ENCODE assay signal across 7 cellular contexts in genomic region chr11:113401718-113402117, GRCh38. TPM values are rescaled to one million over a fixed set of nuclear protein-coding genes. Genes with fewer than 3 reads are reported as not detected.
DNase-seq lines count a peak whose midpoint lies in the region; ATAC-seq, FAIRE-seq and TF ChIP-seq lines count a peak whose summit lies in the region.

No MANE protein-coding gene starts in this region.

- H3K36me3 ChIP-seq in Peyer's patch, result no peaks in the 10 kb centered on the region
- H3K36me3 ChIP-seq in tibial artery, result peaks cover 0 to 9% (median 0%) of the 10 kb centered on the region in 3 donors

- FAIRE-seq in D721Med (lab: Jason Lieb, UNC), result no peak

- peak; percentile 97 for DNase-seq in LHCN-M2 (ENCODE audit: low read depth)
- peak in 2 of 3 donors; percentile 61 to 71 for DNase-seq in Peyer's patch
- peak; percentile 80 for DNase-seq in Right ventricle myocardium inferior (ENCODE audit: missing footprints)
- peak; percentile 37 to 70 for DNase-seq in tibial artery
- DNase-seq in D721Med (ENCODE audit: insufficient read length, low spot score), result no peak
- no peak for DNase-seq in activated CD4-positive, CD25-positive, alpha-beta regulatory T cell treated with anti-CD3 and anti-CD28 coated beads, Interleukin-2, amount 50 U/mL, for 72 hours

- TF ChIP-seq POLR2A in Peyer's patch (IDR thresholded peaks at IDR 0.05), result no peak

- intact Hi-C loops in Right ventricle myocardium inferior (cut with DNase I), result no loop called here
- intact Hi-C loops in tibial artery (cut with DNase I; ENCODE audit: low total_unique reads), result no loop called here

- H3K27ac ChIP-seq in Peyer's patch, result no peak overlapping the region
- no peak overlapping the region for H3K27ac ChIP-seq in tibial artery

- H3K4me1 ChIP-seq in Peyer's patch, result no peaks in the 10 kb centered on the region
- peaks cover 0 to 7% (median 0%) of the 10 kb centered on the region in 4 donors for H3K4me1 ChIP-seq in tibial artery

- H3K9me3 ChIP-seq in Peyer's patch, result no peaks in the 10 kb centered on the region
- H3K9me3 ChIP-seq in tibial artery, result no peaks in the 10 kb centered on the region

- no peak for TF ChIP-seq CTCF in Peyer's patch (IDR thresholded peaks at IDR 0.05)
- no peak for TF ChIP-seq CTCF in tibial artery (IDR thresholded peaks at IDR 0.05)
- no peak for TF ChIP-seq CTCF in D721Med (IDR thresholded peaks at IDR 0.05; ENCODE audit: insufficient read depth, missing control alignments)

- H3K27me3 ChIP-seq in Peyer's patch, result no peaks in the 10 kb centered on the region
- H3K27me3 ChIP-seq in tibial artery, result no peaks in the 10 kb centered on the region

- ATAC-seq in Right ventricle myocardium inferior, result peak; percentile 94
- ATAC-seq in GM21737 (IDR thresholded peaks at IDR 0.05; ENCODE audit: unreplicated experiment), result no peak

- H3K4me3 ChIP-seq in Peyer's patch (no peak overlapping the region), tibial artery (no peak overlapping the region)

RNA-seq across cellular contexts. Expression of gene ANKK1, which starts 14.1 kb away (rescaled TPM):
- total RNA-seq in LHCN-M2 (2014; rRNA removed), result not detected in 2 replicates
- 0.02 TPM for polyA plus RNA-seq in LHCN-M2 (2012)
- total RNA-seq in Peyer's patch, result 1 to 10 TPM in 1 of 4 donors, under 1 TPM in 1, not detected in 2; 0.57 to 3.3 TPM
- not detected for total RNA-seq in Right ventricle myocardium inferior

Comparison
In these comparisons a context has a peak if more than half of its experiments do, and no peak if none do; other contexts are left out.
1. DNase-seq: peak in LHCN-M2 (single experiment), Peyer's patch (2 of 3), Right ventricle myocardium inferior (single experiment) and tibial artery (2 of 2); none in D721Med (single experiment) and activated CD4-positive, CD25-positive, alpha-beta regulatory T cell treated with anti-CD3 and anti-CD28 coated beads, Interleukin-2, amount 50 U/mL, for 72 hours (single experiment).